ENCODE assay signal across 21 cellular contexts in genomic region chr2:227855440-227855839, GRCh38. TPM values are rescaled to one million over a fixed set of nuclear protein-coding genes. Genes with fewer than 3 reads are reported as not detected.
DNase-seq lines count a peak whose midpoint lies in the region; ATAC-seq and TF ChIP-seq lines count a peak whose summit lies in the region.
"Had no signal": no experiment of that assay in that cellular context is flagged by ENCODE, and none has a peak within 500 bp of the region (broad histone marks: within the 10 kb centered on the region; RNA-seq: fewer than 3 reads in every experiment).

No MANE protein-coding gene starts in this region.

- H3K79me2 ChIP-seq in mammary epithelial cell (ENCODE audit: insufficient read depth, low read length), result no peaks in the 10 kb centered on the region

- DNase-seq in MCF 10A (ENCODE audit: unreplicated experiment) (no peak), mammary epithelial cell (no peak), globus pallidus (ENCODE audit: low spot score) (peak; percentile 31), NCI-H526 treated with DMSO at 0.1 percent for 48 hours (lab: John Stamatoyannopoulos, UW) (no peak), RKO (ENCODE audit: low spot score) (no peak)
- DNase-seq: AML-193; Calu3; CD8-positive, alpha-beta memory T cell; DMS 273 treated with DMSO at 0.1 percent for 48 hours; DMS79 had no signal

- no peak overlapping the region for H3K4me3 ChIP-seq in mammary epithelial cell (replicated peaks in 1 of 3; ENCODE audit: insufficient read depth in 1 of 3, low read depth in 2 of 3, low read length in 3 of 3)
- H3K4me3 ChIP-seq: BLaER1 had no signal

- no peak for ATAC-seq in activated T-helper 17 cell treated with anti-CD3 and anti-CD28 coated beads, Interleukin-2, amount 50 U/mL, for 72 hours (replicated peaks)
- ATAC-seq in HG03280 (IDR thresholded peaks at IDR 0.05; ENCODE audit: unreplicated experiment), result no peak
- no peak for ATAC-seq in GM21423 (IDR thresholded peaks at IDR 0.05; ENCODE audit: unreplicated experiment)
- ATAC-seq: HCT116, HepG2 had no signal

- TF ChIP-seq CTCF in MCF 10A (IDR thresholded peaks at IDR 0.05; ENCODE audit: unreplicated experiment), result no peak
- no peak for TF ChIP-seq CTCF in mammary epithelial cell (conservative IDR thresholded peaks at IDR 0.05 in 1 of 2, IDR thresholded peaks at IDR 0.05 in 1 of 2; ENCODE audit: extremely low read depth in 1 of 2, insufficient read depth in 1 of 2, low read depth in 1 of 2, low read length in 2 of 2)

- H3K4me1 Mint-ChIP-seq in MCF 10A (ENCODE audit: insufficient read depth, unreplicated experiment), result peaks cover 47% of the 10 kb centered on the region
- H3K4me1 Mint-ChIP-seq in activated T-helper 17 cell treated with anti-CD3 and anti-CD28 coated beads, Interleukin-2, amount 50 U/mL, for 72 hours, result peaks cover 16% of the 10 kb centered on the region

- H3K4me3 Mint-ChIP-seq in MCF 10A (ENCODE audit: unreplicated experiment), result no peak overlapping the region
- H3K4me3 Mint-ChIP-seq in activated T-helper 17 cell treated with anti-CD3 and anti-CD28 coated beads, Interleukin-2, amount 50 U/mL, for 72 hours, result peak overlapping the region; percentile 22
- H3K4me3 Mint-ChIP-seq: CD8-positive, alpha-beta memory T cell had no signal

- 43% methylated on average over 3 of the region's 3 CpGs for WGBS in mammary epithelial cell (ENCODE audit: low coverage, missing lambda C conversion rate)

- dilution Hi-C loops in mammary epithelial cell (cut with HindIII; ENCODE audit: low sequenced_read_pairs), result no loop called here

- H3K27ac Mint-ChIP-seq in MCF 10A (ENCODE audit: low read depth, unreplicated experiment), result peak overlapping the region; percentile 35
- H3K27ac Mint-ChIP-seq in activated T-helper 17 cell treated with anti-CD3 and anti-CD28 coated beads, Interleukin-2, amount 50 U/mL, for 72 hours, result no peak overlapping the region

- H3K9ac ChIP-seq in mammary epithelial cell (ENCODE audit: insufficient read depth, low read length), result no peak overlapping the region
- H3K9ac ChIP-seq: BLaER1, KMS-11 had no signal

- H2AFZ ChIP-seq in mammary epithelial cell (ENCODE audit: low read depth, low read length), result no peak overlapping the region

- POLR2A ChIA-PET in MCF 10A (lab: Yijun Ruan, JAX), result no interaction called here

- H4K20me1 ChIP-seq in mammary epithelial cell (ENCODE audit: insufficient read depth, low read length), result no peaks in the 10 kb centered on the region
- H4K20me1 ChIP-seq: BLaER1 had no signal

- no peaks in the 10 kb centered on the region for H3K36me3 Mint-ChIP-seq in MCF 10A (ENCODE audit: insufficient read depth, unreplicated experiment)
- H3K36me3 Mint-ChIP-seq in activated T-helper 17 cell treated with anti-CD3 and anti-CD28 coated beads, Interleukin-2, amount 50 U/mL, for 72 hours (ENCODE audit: low read depth), result no peaks in the 10 kb centered on the region
- H3K36me3 Mint-ChIP-seq: CD8-positive, alpha-beta memory T cell had no signal

- H3K27ac ChIP-seq in mammary epithelial cell (ENCODE audit: insufficient read depth, low read depth, low read length), result no peak overlapping the region
- H3K27ac ChIP-seq: 22Rv1, BLaER1, KMS-11 had no signal

- H3K4me1 ChIP-seq in mammary epithelial cell (ENCODE audit: insufficient read depth, low read length), result peaks cover 21% of the 10 kb centered on the region

- no peaks in the 10 kb centered on the region for H3K27me3 Mint-ChIP-seq in MCF 10A (ENCODE audit: insufficient read depth, unreplicated experiment)
- H3K27me3 Mint-ChIP-seq in activated T-helper 17 cell treated with anti-CD3 and anti-CD28 coated beads, Interleukin-2, amount 50 U/mL, for 72 hours, result no peaks in the 10 kb centered on the region

- no peaks in the 10 kb centered on the region for H3K9me3 ChIP-seq in mammary epithelial cell (replicated peaks; ENCODE audit: insufficient read depth, low read length)
- H3K9me3 ChIP-seq: BLaER1 had no signal

- CTCF ChIA-PET in MCF 10A (lab: Yijun Ruan, JAX), result no interaction called here
- CTCF ChIA-PET in mammary epithelial cell (lab: Charles Lee; ENCODE audit: low non-redundant PET), result no interaction called here

- BruUV-seq in MCF 10A (replicated peaks; lab: Mats Ljungman, UMichigan) (no TSS peak), mammary epithelial cell (replicated peaks; lab: Mats Ljungman, UMichigan) (no TSS peak)

- H3K36me3 ChIP-seq in mammary epithelial cell (ENCODE audit: insufficient read depth, low read length), result no peaks in the 10 kb centered on the region
- H3K36me3 ChIP-seq: BLaER1 had no signal

- in situ Hi-C loops in mammary epithelial cell (cut with MboI; ENCODE audit: low sequenced_read_pairs in 2 of 2), result loop anchor here in 1 of 2 donors (25.0 kb wide), 1 partner anchor 443 kb away; no protein-coding TSS in a partner anchor

- intact Hi-C loops in MCF 10A (cut with micrococcal nuclease), result no loop called here
- intact Hi-C loops in mammary epithelial cell (cut with micrococcal nuclease), result no loop called here

- H3K9me3 Mint-ChIP-seq in MCF 10A (ENCODE audit: unreplicated experiment), result no peaks in the 10 kb centered on the region
- H3K9me3 Mint-ChIP-seq in activated T-helper 17 cell treated with anti-CD3 and anti-CD28 coated beads, Interleukin-2, amount 50 U/mL, for 72 hours, result no peaks in the 10 kb centered on the region
- H3K9me3 Mint-ChIP-seq: CD8-positive, alpha-beta memory T cell had no signal

- no peaks in the 10 kb centered on the region for H3K27me3 ChIP-seq in mammary epithelial cell (ENCODE audit: insufficient read depth, low read length)
- H3K27me3 ChIP-seq: BLaER1 had no signal

- H3K4me2 ChIP-seq in mammary epithelial cell (ENCODE audit: insufficient read depth, low read depth, low read length), result no peak overlapping the region
- H3K4me2 ChIP-seq: BLaER1, KMS-11 had no signal

RNA-seq across cellular contexts. Expression of gene DAW1, which starts 16.0 kb away (rescaled TPM):
- total RNA-seq in MCF 10A (2022) (0.64 and 1.1 TPM in 2 replicates), mammary epithelial cell (under 1 TPM in 1 of 2 donors, not detected in 1; under 0.01 TPM)
- 0.14 TPM for polyA plus RNA-seq in mammary epithelial cell
- not detected for polyA minus RNA-seq in mammary epithelial cell
- under 1 TPM in 1 of 2 donors, not detected in 1; 0.24 TPM for total RNA-seq in activated T-helper 17 cell treated with anti-CD3 and anti-CD28 coated beads, Interleukin-2, amount 50 U/mL, for 72 hours
- total RNA-seq: CD8-positive, alpha-beta memory T cell; G401; HepG2; HT1080 had no signal
- polyA plus RNA-seq: CD8-positive, alpha-beta memory T cell; HepG2 had no signal

RNA-seq across cellular contexts. Expression of gene CCL20, which starts 41.8 kb away (rescaled TPM):
- total RNA-seq in MCF 10A (2022), result 18.0 and 34.4 TPM in 2 replicates
- total RNA-seq in mammary epithelial cell, result 1 to 10 TPM in 1 of 2 donors, under 1 TPM in 1; 0.33 to 1.2 TPM
- polyA plus RNA-seq in mammary epithelial cell, result 0.50 TPM
- not detected for polyA minus RNA-seq in mammary epithelial cell
- 100 to 1,000 TPM in 1 of 2 donors, 10 to 100 TPM in 1; 36.1 to 137 TPM for total RNA-seq in activated T-helper 17 cell treated with anti-CD3 and anti-CD28 coated beads, Interleukin-2, amount 50 U/mL, for 72 hours
- total RNA-seq: A673, G401 had no signal
